ENCODE assay signal across 16 cellular contexts in the genomic region with DNA sequence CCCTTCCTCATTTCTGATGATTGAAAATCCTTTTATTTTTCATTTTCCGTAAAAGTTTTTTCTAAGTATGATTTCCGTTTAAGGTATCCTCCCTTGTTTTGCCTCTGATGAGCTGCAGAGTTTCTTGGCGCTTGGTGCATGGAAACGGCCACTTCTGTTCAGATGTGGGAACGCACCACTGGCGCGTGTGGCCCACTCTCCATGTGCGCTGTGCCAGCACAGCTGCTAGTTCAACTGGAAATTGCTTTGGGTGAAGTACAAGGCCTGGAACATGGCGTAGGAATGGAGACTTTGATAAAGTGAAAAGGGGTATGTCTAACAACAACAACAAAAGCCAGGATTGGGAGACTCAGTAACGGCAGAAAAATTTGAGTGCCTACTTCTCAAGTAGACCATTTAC.
DNase-seq lines count a peak whose midpoint lies in the region; ATAC-seq and TF ChIP-seq lines count a peak whose summit lies in the region.
"Had no signal": no experiment of that assay in that cellular context is flagged by ENCODE, and none has a peak within 500 bp of the region (broad histone marks: within the 10 kb centered on the region; RNA-seq: fewer than 3 reads in every experiment).

No MANE protein-coding gene starts in this region.

- H2BK12ac ChIP-seq in neuronal stem cell (ENCODE audit: low read length), result no peak overlapping the region

- H3K23ac ChIP-seq in neuronal stem cell (ENCODE audit: low read depth, low read length, poor library complexity), result no peak overlapping the region

- no peak overlapping the region for H3K14ac ChIP-seq in neuronal stem cell (ENCODE audit: low read length)

- H2BK5ac ChIP-seq in neuronal stem cell (ENCODE audit: low read length), result no peak overlapping the region

- H3K27me3 ChIP-seq in SK-N-SH (ENCODE audit: insufficient read depth) (no peaks in the 10 kb centered on the region), neuronal stem cell (ENCODE audit: control insufficient read depth in 3 of 3, insufficient read depth in 3 of 3, low read depth in 1 of 3, low read length in 3 of 3) (no peaks in the 10 kb centered on the region)

- no peak overlapping the region for H2BK120ac ChIP-seq in neuronal stem cell (ENCODE audit: low read depth, low read length)

- intact Hi-C loops in natural killer cell (cut with micrococcal nuclease), result no loop called here

- no peak for TF ChIP-seq CTCF in SK-N-SH (IDR thresholded peaks at IDR 0.05)
- no peak for TF ChIP-seq CTCF in chondrocyte (IDR thresholded peaks at IDR 0.05)
- TF ChIP-seq CTCF in natural killer cell (IDR thresholded peaks at IDR 0.05), result no peak

- CTCF ChIA-PET in SK-N-SH (lab: Yijun Ruan, JAX), result interaction anchor here (1.3 to 3.6 kb wide), 3 partner anchors 8 to 16 kb away, joined by 4 to 15 read pairs (median 4); no protein-coding TSS in a partner anchor

- H3K4ac ChIP-seq in neuronal stem cell (ENCODE audit: low read length), result no peak overlapping the region

- no peak overlapping the region for H4K8ac ChIP-seq in neuronal stem cell (ENCODE audit: low read depth, low read length)

- H2AK5ac ChIP-seq in neuronal stem cell (ENCODE audit: low read depth, low read length), result no peak overlapping the region

- H3K79me1 ChIP-seq in neuronal stem cell (ENCODE audit: low read depth, low read length), result no peaks in the 10 kb centered on the region

- no peak for TF ChIP-seq RAD21 in SK-N-SH (IDR thresholded peaks at IDR 0.05; ENCODE audit: low read length)

- no peak overlapping the region for H3K4me2 ChIP-seq in SK-N-SH
- no peak overlapping the region for H3K4me2 ChIP-seq in neuronal stem cell (ENCODE audit: insufficient read depth, low read length, poor library complexity, severe bottlenecking)
- H3K4me2 ChIP-seq: A549 had no signal

- no peaks in the 10 kb centered on the region for H3K9me3 Mint-ChIP-seq in chondrocyte (ENCODE audit: low read depth)
- H3K9me3 Mint-ChIP-seq in natural killer cell, result no peaks in the 10 kb centered on the region
- H3K9me3 Mint-ChIP-seq: CD4-positive, alpha-beta T cell had no signal

- ATAC-seq in SK-N-SH treated with all-trans-retinoic acid at 6 μM for 48 hours, result no peak; the same call in 2 of the 3 replicates
- ATAC-seq in HG03520 (IDR thresholded peaks at IDR 0.05; ENCODE audit: unreplicated experiment), result no peak
- no peak for ATAC-seq in natural killer cell
- ATAC-seq in GM21360 (IDR thresholded peaks at IDR 0.05; ENCODE audit: unreplicated experiment), result no peak
- ATAC-seq: A549 had no signal

- 94% methylated on average over 10 of the region's 10 CpGs for WGBS in SK-N-SH (ENCODE audit: low lambda C conversion rate)
- WGBS in neuronal stem cell (ENCODE audit: extremely low coverage in 2 of 2, insufficient read length in 2 of 2, insufficient replicate concordance in 1 of 2), 2 donors, result no CpG with 5 or more reads among the region's 10 CpGs

- peaks cover 2 to 5% of the 10 kb centered on the region in 2 experiments; a peak in 3 of 4 replicates for H3K4me1 ChIP-seq in SK-N-SH (ENCODE audit: control insufficient read depth in 1 of 2, insufficient read depth in 2 of 2, low read depth in 1 of 2, low read length in 1 of 2)
- H3K4me1 ChIP-seq in neuronal stem cell (ENCODE audit: control insufficient read depth in 2 of 2, insufficient read depth in 1 of 2, low read depth in 1 of 2, low read length in 2 of 2), result no peaks in the 10 kb centered on the region
- H3K4me1 ChIP-seq: A549, Caco-2, HAP-1 had no signal

- H3K9ac ChIP-seq in SK-N-SH, result no peak overlapping the region
- H3K9ac ChIP-seq in neuronal stem cell (ENCODE audit: low read depth, low read length, poor library complexity), result no peak overlapping the region
- H3K9ac ChIP-seq: GM23248 had no signal

- peaks cover 43 to 92% of the 10 kb centered on the region in 2 experiments for H3K36me3 ChIP-seq in SK-N-SH (replicated peaks in 1 of 2; ENCODE audit: control insufficient read depth in 1 of 2, insufficient read depth in 2 of 2, low read length in 1 of 2)
- no peaks in the 10 kb centered on the region for H3K36me3 ChIP-seq in neuronal stem cell (replicated peaks in 1 of 2; ENCODE audit: control insufficient read depth in 2 of 2, insufficient read depth in 2 of 2, low read length in 2 of 2)
- H3K36me3 ChIP-seq: HAP-1 had no signal

- DNase-seq in SK-N-SH (no peak), chondrocyte (ENCODE audit: low spot score) (no peak), neuronal stem cell (ENCODE audit: low spot score) (no peak), natural killer cell (no peak)
- DNase-seq: AML-193; Caco-2; CD4-positive, alpha-beta T cell; GM23248 had no signal

- POLR2A ChIA-PET in SK-N-SH (lab: Yijun Ruan, JAX), result no interaction called here

- H3K79me2 ChIP-seq in SK-N-SH (ENCODE audit: insufficient read depth), result peaks cover 55% of the 10 kb centered on the region

- H3K27ac ChIP-seq in SK-N-SH (ENCODE audit: low read depth in 2 of 2, low read length in 1 of 2), result peak overlapping the region; percentile 56 to 95
- H3K27ac ChIP-seq in neuronal stem cell (replicated peaks; ENCODE audit: low read length), result no peak overlapping the region
- H3K27ac ChIP-seq: 22Rv1, A549, C4-2B, GM23248, HL-60 had no signal

- H3K36me3 Mint-ChIP-seq in chondrocyte (ENCODE audit: low read depth), result peaks cover 2% of the 10 kb centered on the region
- H3K36me3 Mint-ChIP-seq in natural killer cell, result no peaks in the 10 kb centered on the region

- TF ChIP-seq EP300 in SK-N-SH (IDR thresholded peaks at IDR 0.05; ENCODE audit: borderline replicate concordance in 1 of 2, low read depth in 1 of 2, low read length in 1 of 2), result no peak

- peaks cover 56% of the 10 kb centered on the region for H3F3A ChIP-seq in SK-N-SH (replicated peaks; ENCODE audit: insufficient read depth)

- peaks cover 12% of the 10 kb centered on the region; the same call in 1 of the 2 replicates for H3K9me3 ChIP-seq in SK-N-SH
- no peaks in the 10 kb centered on the region for H3K9me3 ChIP-seq in neuronal stem cell (replicated peaks in 1 of 2; ENCODE audit: control insufficient read depth in 2 of 2, insufficient read depth in 1 of 2, low read depth in 1 of 2, low read length in 2 of 2)
- H3K9me3 ChIP-seq: A549, Caco-2, HAP-1 had no signal

- no peak overlapping the region for H3K4me3 ChIP-seq in SK-N-SH (ENCODE audit: low read depth in 2 of 2, low read length in 1 of 2)
- H3K4me3 ChIP-seq in neuronal stem cell (ENCODE audit: low read length in 2 of 2), result no peak overlapping the region
- H3K4me3 ChIP-seq: A549, GM23248, HAP-1 had no signal

- no peaks in the 10 kb centered on the region for H4K20me1 ChIP-seq in SK-N-SH (ENCODE audit: insufficient read depth)

- H3K4me3 Mint-ChIP-seq in chondrocyte (ENCODE audit: unreplicated experiment), result no peak overlapping the region
- no peak overlapping the region for H3K4me3 Mint-ChIP-seq in natural killer cell
- H3K4me3 Mint-ChIP-seq: CD4-positive, alpha-beta T cell had no signal

- H3K9me2 ChIP-seq in SK-N-SH, result no peaks in the 10 kb centered on the region

- H3K18ac ChIP-seq in neuronal stem cell (ENCODE audit: low read length), result peak overlapping the region; percentile 20

- H3K4me1 Mint-ChIP-seq in chondrocyte (ENCODE audit: low read depth) (peaks cover 29% of the 10 kb centered on the region), natural killer cell (no peaks in the 10 kb centered on the region)

- H4K91ac ChIP-seq in neuronal stem cell (ENCODE audit: low read depth, low read length, poor library complexity), result no peak overlapping the region

- peak overlapping the region; percentile 10 for H3K27ac Mint-ChIP-seq in chondrocyte (ENCODE audit: unreplicated experiment)
- no peak overlapping the region for H3K27ac Mint-ChIP-seq in natural killer cell
- H3K27ac Mint-ChIP-seq: CD4-positive, alpha-beta T cell had no signal

- H3K27me3 Mint-ChIP-seq in chondrocyte (ENCODE audit: low read depth) (no peaks in the 10 kb centered on the region), natural killer cell (ENCODE audit: low read depth in 2 of 2) (no peaks in the 10 kb centered on the region)
- H3K27me3 Mint-ChIP-seq: CD4-positive, alpha-beta T cell had no signal

- no peak overlapping the region for H2AFZ ChIP-seq in SK-N-SH (ENCODE audit: low read depth)
- H2AFZ ChIP-seq in neuronal stem cell (ENCODE audit: low read length), result no peak overlapping the region
- H2AFZ ChIP-seq: GM23248 had no signal

- no peak overlapping the region for H2BK15ac ChIP-seq in neuronal stem cell (ENCODE audit: low read length)

TF ChIP-seq in SK-N-SH, 30 proteins besides CTCF, POLR2A, EP300 and RAD21 (continues in another document):
- TF ChIP-seq RFX5 (IDR thresholded peaks at IDR 0.05; ENCODE audit: low read length) (no peak), NRF1 (IDR thresholded peaks at IDR 0.05; ENCODE audit: low read depth, low read length) (no peak), SMC3 (IDR thresholded peaks at IDR 0.05; ENCODE audit: low read depth, low read length) (no peak), SIN3A (IDR thresholded peaks at IDR 0.05; ENCODE audit: borderline replicate concordance, low read depth, low read length) (no peak), TAF1 (IDR thresholded peaks at IDR 0.05; ENCODE audit: borderline replicate concordance, low read depth, low read length) (no peak), POLR2AphosphoS5 (IDR thresholded peaks at IDR 0.05; ENCODE audit: low read depth, low read length) (no peak), FOXJ3 (CRISPR knock-in tag; IDR thresholded peaks at IDR 0.05) (no peak), GABPA (IDR thresholded peaks at IDR 0.05; ENCODE audit: low read depth) (no peak), EZH2phosphoT487 (IDR thresholded peaks at IDR 0.05; ENCODE audit: borderline replicate concordance, low read depth) (no peak), NFIC (IDR thresholded peaks at IDR 0.05; ENCODE audit: borderline replicate concordance) (no peak)

TF ChIP-seq in SK-N-SH treated with all-trans-retinoic acid at 6 μM for 48 hours, 23 proteins besides CTCF, POLR2A, EP300 and RAD21 (continues in another document):
- TF ChIP-seq SNAI2 (CRISPR knock-in tag; IDR thresholded peaks at IDR 0.05) (no peak), OSR1 (CRISPR knock-in tag; IDR thresholded peaks at IDR 0.05) (no peak), ESRRG (CRISPR knock-in tag; IDR thresholded peaks at IDR 0.05) (no peak), CREB5 (CRISPR knock-in tag; IDR thresholded peaks at IDR 0.05; ENCODE audit: low read depth) (no peak), BACH2 (CRISPR knock-in tag; IDR thresholded peaks at IDR 0.05; ENCODE audit: borderline replicate concordance) (no peak)
